In the genomic region with DNA sequence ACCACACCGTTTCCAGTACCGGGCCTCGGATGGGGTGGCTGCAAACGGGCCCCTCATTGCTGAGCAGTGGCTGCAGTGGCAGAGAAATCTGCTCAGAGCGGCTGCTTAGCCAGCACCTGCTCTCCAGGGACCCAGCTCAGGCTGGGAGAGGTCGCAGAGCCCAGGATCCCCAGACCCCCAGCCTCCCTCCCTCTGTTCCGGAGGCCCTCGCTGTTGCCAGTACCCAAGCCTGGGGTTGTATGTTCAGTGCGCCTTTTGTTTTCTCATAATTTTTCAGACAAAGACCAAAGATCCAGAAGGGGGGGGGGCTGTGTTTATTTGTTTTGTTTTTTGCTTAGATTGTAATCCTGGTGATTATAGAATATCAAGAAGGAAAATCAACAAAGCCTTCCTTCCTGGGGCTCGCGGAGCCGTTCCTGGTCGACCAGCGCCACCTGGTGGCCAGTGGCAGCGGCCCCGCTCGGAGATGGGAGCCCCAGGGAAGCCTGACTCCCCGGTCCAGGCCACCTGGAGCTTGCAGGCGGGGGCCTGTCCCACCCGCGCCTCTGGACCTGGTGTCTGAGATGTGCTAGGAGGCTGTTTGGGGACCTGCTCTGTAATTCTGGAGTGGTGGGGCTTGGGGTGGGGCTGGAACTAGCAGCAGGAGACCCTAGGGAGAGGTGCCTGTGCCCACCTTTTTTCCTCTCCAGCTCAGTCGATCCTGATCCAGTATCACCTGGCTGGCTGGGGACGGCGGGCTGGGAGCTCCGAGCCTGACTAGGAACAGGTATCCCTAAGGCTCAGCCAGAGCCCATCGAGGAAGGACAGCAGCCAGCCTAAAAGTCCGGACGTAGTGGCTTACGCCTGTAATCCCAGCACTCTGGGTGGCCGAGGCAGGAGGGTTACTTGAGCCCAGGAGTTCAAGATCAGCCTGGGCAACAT, we compare ENCODE assay signal across 8 cellular contexts.
A peak's percentile ranks its signal among the peaks of the same experiment; 100 is the strongest.
DNase-seq lines count a peak whose midpoint lies in the region; ATAC-seq, FAIRE-seq and TF ChIP-seq lines count a peak whose summit lies in the region.

No MANE protein-coding gene starts in this region.

- in situ Hi-C loops in HepG2 (cut with HindIII; ENCODE audit: extremely low pct_ligation_motif_present, low pct_unique_long_range_greater_than_20kb): loop anchor here (5.0 to 25.0 kb wide), 3 partner anchors 195 to 585 kb away; no protein-coding TSS in a partner anchor

- no peak for TF ChIP-seq POLR2A in HepG2 (IDR thresholded peaks at IDR 0.05; ENCODE audit: insufficient read depth in 1 of 2, low read depth in 2 of 2, low read length in 2 of 2)

- intact Hi-C loops in HepG2 (cut with micrococcal nuclease; ENCODE audit: unreplicated experiment): no loop called here

- 40% methylated on average over 12 of the region's 30 CpGs for WGBS in HepG2 (ENCODE audit: low lambda C conversion rate)

- H3K36me3 ChIP-seq in HepG2 (replicated peaks in 1 of 2; ENCODE audit: control insufficient read depth in 1 of 2, insufficient read depth in 2 of 2, low read length in 2 of 2): no peaks in the 10 kb centered on the region

- no peak overlapping the region for H3K4me2 ChIP-seq in HepG2 (ENCODE audit: low read depth, low read length)

- peak; percentile 88 for TF ChIP-seq CTCF in HepG2 (CRISPR knock-in tag; IDR thresholded peaks at IDR 0.05)

- peaks cover 4 to 28% of the 10 kb centered on the region in 2 experiments; a peak in 4 of 5 replicates for H3K27me3 ChIP-seq in HepG2 (ENCODE audit: control insufficient read depth in 1 of 2, insufficient read depth in 2 of 2, low read length in 2 of 2)

- TF ChIP-seq RAD21 in HepG2 (CRISPR knock-in tag; IDR thresholded peaks at IDR 0.05): peak; percentile 88

- H3K4me1 ChIP-seq in HepG2 (ENCODE audit: insufficient read depth, low read length): 0 out of 2 replicates have a peak, but pooled peaks cover 5% of the 10 kb centered on the region

- ATAC-seq in HepG2 (peak; percentile 68), HG02610 (IDR thresholded peaks at IDR 0.05; ENCODE audit: unreplicated experiment) (no peak)

- peak; percentile 86 for DNase-seq in DMS 273 (lab: John Stamatoyannopoulos, UW; ENCODE audit: unreplicated experiment)
- DNase-seq in DMS 273 treated with DMSO at 0.1 percent for 48 hours (lab: John Stamatoyannopoulos, UW): no peak
- peak; percentile 53 for DNase-seq in NCI-H146 (lab: John Stamatoyannopoulos, UW)
- peak; percentile 50 for DNase-seq in activated CD4-positive, alpha-beta T cell treated with anti-CD3 and anti-CD28 coated beads for 1 hour
- DNase-seq in caudate nucleus (lab: John Stamatoyannopoulos, UW): peak in 51 of 61 donors; percentile 8 to 71 (median 38)
- no peak for DNase-seq in HepG2 (ENCODE audit: low spot score)
- peak; percentile 41 to 54 (median 41) for DNase-seq in stimulated activated CD4-positive, alpha-beta T cell treated with anti-CD3 and anti-CD28 coated beads, TNF-alpha, amount 100 ng/mL, for 4 hours (ENCODE audit: low read depth in 3 of 3)

- no peak for FAIRE-seq in HepG2 (lab: Jason Lieb, UNC)

- BruUV-seq in HepG2 (replicated peaks; lab: Mats Ljungman, UMichigan): no TSS peak

- H3K27ac ChIP-seq in caudate nucleus (ENCODE audit: low read depth, low read length) (no peak overlapping the region), HepG2 (ENCODE audit: extremely low read length, insufficient read depth, low read length) (no peak overlapping the region)

- TF ChIP-seq EP300 in HepG2 (IDR thresholded peaks at IDR 0.05; ENCODE audit: low read depth in 2 of 2, low read length in 2 of 2) (no peak), HepG2 (CRISPR knock-in tag; IDR thresholded peaks at IDR 0.05; ENCODE audit: borderline replicate concordance) (no peak)

- H3K79me2 ChIP-seq in HepG2 (ENCODE audit: insufficient read depth, low read length): no peaks in the 10 kb centered on the region

- CTCF ChIA-PET in HepG2 (lab: Yijun Ruan, JAX; ENCODE audit: low intra/inter-chr PET ratio, low total read pairs): interaction anchor here (1.9 to 2.4 kb wide), 2 partner anchors 193 to 604 kb away, joined by 6 to 7 read pairs; no protein-coding TSS in a partner anchor

- POLR2A ChIA-PET in HepG2 (lab: Yijun Ruan, JAX): no interaction called here

- no peak overlapping the region for H3K9ac ChIP-seq in HepG2 (ENCODE audit: insufficient read depth, low read depth, low read length)

- H3K9me3 ChIP-seq in HepG2 (ENCODE audit: low read length): no peaks in the 10 kb centered on the region

- no peak overlapping the region for H3K4me3 ChIP-seq in HepG2 (replicated peaks in 1 of 3; ENCODE audit: insufficient read depth in 1 of 3, low read depth in 2 of 3, low read length in 3 of 3)

- H4K20me1 ChIP-seq in HepG2 (ENCODE audit: insufficient read depth, low read length): no peaks in the 10 kb centered on the region

- no peak overlapping the region for H2AFZ ChIP-seq in HepG2 (ENCODE audit: low read length)

TF ChIP-seq in HepG2, 621 proteins besides CTCF, POLR2A, EP300 and RAD21:
- TF ChIP-seq SALL1 (CRISPR knock-in tag; IDR thresholded peaks at IDR 0.05) (0 out of 2 replicates have a peak, but pooled peaks have one; percentile 15), ZNF101 (CRISPR knock-in tag; IDR thresholded peaks at IDR 0.05; ENCODE audit: borderline replicate concordance, low read depth) (no peak), STAG1 (CRISPR knock-in tag; IDR thresholded peaks at IDR 0.05) (peak; percentile 88), SNAPC2 (CRISPR knock-in tag; IDR thresholded peaks at IDR 0.05) (no peak), ZNF549 (CRISPR knock-in tag; IDR thresholded peaks at IDR 0.05) (no peak), ZNF782 (CRISPR knock-in tag; IDR thresholded peaks at IDR 0.05; ENCODE audit: borderline replicate concordance) (no peak), ZBTB3 (CRISPR knock-in tag; IDR thresholded peaks at IDR 0.05; ENCODE audit: borderline replicate concordance, low read depth) (no peak), SMC3 (IDR thresholded peaks at IDR 0.05; ENCODE audit: low read length) (peak; percentile 5; the same call in 1 of the 2 replicates), RBM39 (IDR thresholded peaks at IDR 0.05; ENCODE audit: low read depth, low read length, poor library complexity, severe bottlenecking) (peak; percentile 34), GABPB1 (CRISPR knock-in tag; IDR thresholded peaks at IDR 0.05) (peak; percentile 25; the same call in 1 of the 2 replicates), POGZ (CRISPR knock-in tag; IDR thresholded peaks at IDR 0.05) (no peak), KDM6A (CRISPR knock-in tag; IDR thresholded peaks at IDR 0.05; ENCODE audit: low read depth) (no peak)
TF ChIP-seq in HepG2: peak in this region for 5.

Comparison
In these comparisons a context has a peak if more than half of its experiments do, and no peak if none do; other contexts are left out.
1. DNase-seq: peak in DMS 273 (single experiment), NCI-H146 (single experiment), activated CD4-positive, alpha-beta T cell treated with anti-CD3 and anti-CD28 coated beads for 1 hour (single experiment), caudate nucleus (51 of 61) and stimulated activated CD4-positive, alpha-beta T cell treated with anti-CD3 and anti-CD28 coated beads, TNF-alpha, amount 100 ng/mL, for 4 hours (3 of 3); none in DMS 273 treated with DMSO at 0.1 percent for 48 hours (single experiment) and HepG2 (single experiment).